9 cellular contexts compared by ENCODE assay signal in genomic region chr20:58982406-58983114, GRCh38. TPM values are rescaled to one million over a fixed set of nuclear protein-coding genes. Genes with fewer than 3 reads are reported as not detected.
DNase-seq lines count a peak whose midpoint lies in the region; ATAC-seq and TF ChIP-seq lines count a peak whose summit lies in the region.
"Had no signal": no experiment of that assay in that cellular context is flagged by ENCODE, and none has a peak within 500 bp of the region (broad histone marks: within the 10 kb centered on the region; RNA-seq: fewer than 3 reads in every experiment).

No MANE protein-coding gene starts in this region.

- H3K4me2 ChIP-seq in GM23338, result peak overlapping the region; percentile 95

- H3K27me3 Mint-ChIP-seq in GM23338 (ENCODE audit: insufficient read depth, low read depth, poor library complexity), result peaks cover 10% of the 10 kb centered on the region

- CTCF ChIA-PET in RWPE1 (lab: Yijun Ruan, JAX), result interaction anchor here (0.6 kb wide), 1 partner anchor 239 kb away, joined by 3 read pairs; no protein-coding TSS in a partner anchor

- peaks cover 31% of the 10 kb centered on the region for H3K4me1 Mint-ChIP-seq in GM23338

- H3K4me3 ChIP-seq in GM23338, result peak overlapping the region; percentile 94
- H3K4me3 ChIP-seq in epithelial cell of proximal tubule (ENCODE audit: low read depth, low read length), result peak overlapping the region; percentile 87
- H3K4me3 ChIP-seq in skeletal muscle cell (ENCODE audit: low read depth, low read length), result peak overlapping the region; percentile 78

- no peak for TF ChIP-seq CTCF in GM23338 (conservative IDR thresholded peaks at IDR 0.05; ENCODE audit: low read depth in 2 of 2)
- TF ChIP-seq CTCF in RWPE1 (conservative IDR thresholded peaks at IDR 0.05; ENCODE audit: low read depth), result no peak
- no peak for TF ChIP-seq CTCF in epithelial cell of proximal tubule (conservative IDR thresholded peaks at IDR 0.05; ENCODE audit: low read depth, low read length)

- peaks cover 50% of the 10 kb centered on the region for H3K79me2 ChIP-seq in GM23338 (replicated peaks; ENCODE audit: insufficient read depth)

- no peaks in the 10 kb centered on the region; the same call in 2 of the 3 replicates for H3K9me3 Mint-ChIP-seq in GM23338

- H3K4me1 ChIP-seq in GM23338 (ENCODE audit: insufficient read depth), result peaks cover 20% of the 10 kb centered on the region

- peaks cover 13% of the 10 kb centered on the region for H3K36me3 ChIP-seq in GM23338 (ENCODE audit: insufficient read depth)

- no peak for DNase-seq in GM23338 (ENCODE audit: low spot score)
- no peak for DNase-seq in RWPE1 (ENCODE audit: low spot score)
- no peak for DNase-seq in epithelial cell of proximal tubule (ENCODE audit: low read depth)
- no peak for DNase-seq in skeletal muscle cell (ENCODE audit: low read depth)
- DNase-seq in NCI-H1694 (lab: John Stamatoyannopoulos, UW), result no peak
- DNase-seq in effector CD4-positive, alpha-beta T cell, result no peak
- DNase-seq in mesenteric fat pad (ENCODE audit: low spot score), result no peak

- no peaks in the 10 kb centered on the region for H3F3A ChIP-seq in GM23338 (replicated peaks; ENCODE audit: low read depth)

- H3K27ac Mint-ChIP-seq in GM23338, result peak overlapping the region; percentile 45; the same call in 1 of the 2 replicates

- H3K4me3 Mint-ChIP-seq in GM23338, result peak overlapping the region; percentile 89

- H3K9me2 ChIP-seq in GM23338 (ENCODE audit: insufficient read depth), result no peaks in the 10 kb centered on the region; the same call in 1 of the 2 replicates

- H3K36me3 Mint-ChIP-seq in GM23338 (ENCODE audit: low read depth), result peaks cover 24% of the 10 kb centered on the region

- H2AFZ ChIP-seq in GM23338, result no peak overlapping the region

- H3K27me3 ChIP-seq in GM23338 (ENCODE audit: insufficient read depth), result no peaks in the 10 kb centered on the region
- H3K27me3 ChIP-seq: upper lobe of left lung had no signal

- H4K20me1 ChIP-seq in GM23338 (replicated peaks; ENCODE audit: insufficient read depth), result peaks cover 26% of the 10 kb centered on the region; the same call in 1 of the 2 replicates

- H3K27ac ChIP-seq in GM23338 (ENCODE audit: low read depth), result no peak overlapping the region
- peak overlapping the region; percentile 77 for H3K27ac ChIP-seq in RWPE1

- ATAC-seq in GM23338, result no peak

- POLR2A ChIA-PET in RWPE1 (lab: Yijun Ruan, JAX; ENCODE audit: low non-redundant PET), result no interaction called here

TF ChIP-seq in GM23338, 12 proteins besides CTCF, POLR2A, EP300 and RAD21 (continues in another document):
- TF ChIP-seq POLR2AphosphoS5 (IDR thresholded peaks at IDR 0.05; ENCODE audit: low read depth), result no peak
- TF ChIP-seq, protein P1, sequence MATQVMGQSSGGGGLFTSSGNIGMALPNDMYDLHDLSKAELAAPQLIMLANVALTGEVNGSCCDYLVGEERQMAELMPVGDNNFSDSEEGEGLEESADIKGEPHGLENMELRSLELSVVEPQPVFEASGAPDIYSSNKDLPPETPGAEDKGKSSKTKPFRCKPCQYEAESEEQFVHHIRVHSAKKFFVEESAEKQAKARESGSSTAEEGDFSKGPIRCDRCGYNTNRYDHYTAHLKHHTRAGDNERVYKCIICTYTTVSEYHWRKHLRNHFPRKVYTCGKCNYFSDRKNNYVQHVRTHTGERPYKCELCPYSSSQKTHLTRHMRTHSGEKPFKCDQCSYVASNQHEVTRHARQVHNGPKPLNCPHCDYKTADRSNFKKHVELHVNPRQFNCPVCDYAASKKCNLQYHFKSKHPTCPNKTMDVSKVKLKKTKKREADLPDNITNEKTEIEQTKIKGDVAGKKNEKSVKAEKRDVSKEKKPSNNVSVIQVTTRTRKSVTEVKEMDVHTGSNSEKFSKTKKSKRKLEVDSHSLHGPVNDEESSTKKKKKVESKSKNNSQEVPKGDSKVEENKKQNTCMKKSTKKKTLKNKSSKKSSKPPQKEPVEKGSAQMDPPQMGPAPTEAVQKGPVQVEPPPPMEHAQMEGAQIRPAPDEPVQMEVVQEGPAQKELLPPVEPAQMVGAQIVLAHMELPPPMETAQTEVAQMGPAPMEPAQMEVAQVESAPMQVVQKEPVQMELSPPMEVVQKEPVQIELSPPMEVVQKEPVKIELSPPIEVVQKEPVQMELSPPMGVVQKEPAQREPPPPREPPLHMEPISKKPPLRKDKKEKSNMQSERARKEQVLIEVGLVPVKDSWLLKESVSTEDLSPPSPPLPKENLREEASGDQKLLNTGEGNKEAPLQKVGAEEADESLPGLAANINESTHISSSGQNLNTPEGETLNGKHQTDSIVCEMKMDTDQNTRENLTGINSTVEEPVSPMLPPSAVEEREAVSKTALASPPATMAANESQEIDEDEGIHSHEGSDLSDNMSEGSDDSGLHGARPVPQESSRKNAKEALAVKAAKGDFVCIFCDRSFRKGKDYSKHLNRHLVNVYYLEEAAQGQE (IDR thresholded peaks at IDR 0.05; ENCODE audit: unreplicated experiment), result no peak
- TF ChIP-seq ZNF114 (CRISPR knock-in tag; IDR thresholded peaks at IDR 0.05), result no peak
- no peak for TF ChIP-seq JUNB (IDR thresholded peaks at IDR 0.05; ENCODE audit: unreplicated experiment)
- TF ChIP-seq ETS1 (IDR thresholded peaks at IDR 0.05), result no peak
- TF ChIP-seq CREB1 (CRISPR knock-in tag; IDR thresholded peaks at IDR 0.05; ENCODE audit: low read depth), result no peak
- no peak for TF ChIP-seq ZNF331 (CRISPR knock-in tag; IDR thresholded peaks at IDR 0.05; ENCODE audit: low read depth)
- no peak for TF ChIP-seq NANOG (IDR thresholded peaks at IDR 0.05; ENCODE audit: borderline replicate concordance)
- no peak for TF ChIP-seq STAT1 (IDR thresholded peaks at IDR 0.05; ENCODE audit: unreplicated experiment)

RNA-seq across cellular contexts. Expression of gene NELFCD, which starts 1.5 kb away (rescaled TPM):
- total RNA-seq in GM23338 (2014; rRNA removed; shearing (Covaris generic)), result 67.0 and 75.8 TPM in 2 replicates
- 52.1 and 52.9 TPM in 2 replicates for polyA plus RNA-seq in GM23338 (2016; fragmentation: Nextera tagmentation; extraction: Ambion mirVana)
- total RNA-seq in epithelial cell of proximal tubule (52.4 and 83.1 TPM in 2 replicates), mesenteric fat pad (43.9 TPM)

RNA-seq across cellular contexts. Expression of gene CTSZ, which starts 24.5 kb away (rescaled TPM):
- 41.4 and 47.7 TPM in 2 replicates for total RNA-seq in GM23338 (2014; rRNA removed; shearing (Covaris generic))
- 0.58 and 0.63 TPM in 2 replicates for polyA plus RNA-seq in GM23338 (2016; fragmentation: Nextera tagmentation; extraction: Ambion mirVana)
- total RNA-seq in epithelial cell of proximal tubule (98.1 and 109 TPM in 2 replicates), mesenteric fat pad (277 TPM)

RNA-seq across cellular contexts. Expression of gene TUBB1, which starts 36.7 kb away (rescaled TPM):
- not detected in 2 replicates for total RNA-seq in GM23338 (2014; rRNA removed; shearing (Covaris generic))
- not detected in 2 replicates for polyA plus RNA-seq in GM23338 (2016; fragmentation: Nextera tagmentation; extraction: Ambion mirVana)
- total RNA-seq in epithelial cell of proximal tubule (not detected in 2 replicates), mesenteric fat pad (0.51 TPM)
- total RNA-seq: lung microvascular endothelial cell had no signal

RNA-seq across cellular contexts. Expression of gene ATP5F1E, which starts 49.6 kb away (rescaled TPM):
- 8.5 and 12.9 TPM in 2 replicates for total RNA-seq in GM23338 (2014; rRNA removed; shearing (Covaris generic))
- 211 and 233 TPM in 2 replicates for polyA plus RNA-seq in GM23338 (2016; fragmentation: Nextera tagmentation; extraction: Ambion mirVana)
- total RNA-seq in epithelial cell of proximal tubule, result 31.9 and 46.4 TPM in 2 replicates
- total RNA-seq in mesenteric fat pad, result 71.3 TPM
